9 cellular contexts compared by ENCODE assay signal in genomic region chr17:19763991-19764390, GRCh38. TPM values are rescaled to one million over a fixed set of nuclear protein-coding genes. Genes with fewer than 3 reads are reported as not detected.
"Had no signal": no experiment of that assay in that cellular context is flagged by ENCODE, and none has a peak within 500 bp of the region (broad histone marks: within the 10 kb centered on the region; RNA-seq: fewer than 3 reads in every experiment).

No MANE protein-coding gene starts in this region.

RNA-seq across cellular contexts. Expression of gene ALDH3A1, which starts 15.9 kb away (rescaled TPM):
- total RNA-seq: Right ventricle myocardium inferior, RPMI7951, SJCRH30, SJSA1 had no signal

RNA-seq across cellular contexts. Expression of gene SLC47A2, which starts 47.6 kb away (rescaled TPM):
- total RNA-seq: NCI-H460, OCI-LY7, PC-3, Right ventricle myocardium inferior, Right ventricle myocardium superior, RPMI7951, SJCRH30, SJSA1, SK-MEL-5 had no signal
